ENCODE assay signal across 1 cellular context in the genomic region with DNA sequence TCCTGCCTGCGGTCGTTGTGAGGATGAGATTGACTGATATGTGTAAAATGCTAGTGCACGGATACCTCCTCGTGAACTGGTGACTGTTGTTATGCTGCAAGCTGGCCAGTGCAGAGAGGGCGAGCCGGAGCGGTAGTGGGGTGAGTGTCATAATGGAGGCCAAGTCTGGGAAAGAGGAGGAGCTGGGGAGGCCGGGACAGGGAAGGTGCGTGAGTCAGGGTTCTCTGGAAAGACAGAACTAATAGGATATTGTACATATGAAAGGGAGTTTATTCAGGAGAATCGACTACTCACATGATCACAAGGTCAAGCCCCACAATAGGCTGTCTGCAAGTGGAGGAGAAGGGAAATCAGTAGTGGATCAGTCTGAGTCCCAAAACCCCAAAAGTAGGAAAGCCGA.
TF ChIP-seq lines count a peak whose summit lies in the region.

No MANE protein-coding gene starts in this region.

TF ChIP-seq in H1, 55 proteins besides CTCF, POLR2A, EP300 and RAD21 (continued from another document):
- TF ChIP-seq CBX5 (IDR thresholded peaks at IDR 0.05; ENCODE audit: low read depth, low read length) (no peak), POU5F1 (IDR thresholded peaks at IDR 0.05; ENCODE audit: low read depth, low read length) (no peak)
